ENCODE assay signal across 13 cellular contexts in the genomic region with DNA sequence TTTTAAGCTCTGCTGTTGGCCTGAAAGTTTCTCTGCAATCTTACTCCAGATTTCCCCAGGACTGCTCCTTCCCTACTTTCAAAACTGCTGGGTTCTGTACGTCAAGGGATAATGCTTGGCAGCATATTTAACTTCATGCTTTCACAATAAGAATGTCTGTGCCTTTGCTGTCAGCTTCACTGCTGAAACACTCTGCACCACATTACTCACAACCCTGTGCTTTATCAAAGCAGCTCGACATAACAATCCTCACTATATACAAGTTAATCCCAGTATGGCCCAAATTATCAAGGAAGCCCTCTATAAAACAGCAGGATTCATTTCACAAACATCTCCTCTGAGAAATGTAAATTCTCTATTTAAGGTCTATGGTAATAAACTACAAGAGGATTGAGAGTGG. TPM values are rescaled to one million over a fixed set of nuclear protein-coding genes. Genes with fewer than 3 reads are reported as not detected.
DNase-seq lines count a peak whose midpoint lies in the region; ATAC-seq and TF ChIP-seq lines count a peak whose summit lies in the region.
"Had no signal": no experiment of that assay in that cellular context is flagged by ENCODE, and none has a peak within 500 bp of the region (broad histone marks: within the 10 kb centered on the region; RNA-seq: fewer than 3 reads in every experiment).

No MANE protein-coding gene starts in this region.

- TF ChIP-seq CTCF in heart left ventricle (IDR thresholded peaks at IDR 0.05), result no peak

- peaks cover 92 to 100% (median 95%) of the 10 kb centered on the region in 10 experiments for H3K4me1 ChIP-seq in BLaER1 treated with 17β-estradiol and CSF1 and Interleukin-3, amounts not matched to agents 10 nM and 100 nM
- H3K4me1 ChIP-seq in heart left ventricle, result peaks cover 0 to 94% (median 78%) of the 10 kb centered on the region in 12 donors

- no peaks in the 10 kb centered on the region for H3K9me3 Mint-ChIP-seq in T-cell
- H3K9me3 Mint-ChIP-seq: naive thymus-derived CD8-positive, alpha-beta T cell had no signal

- no peak overlapping the region for H3K4me3 Mint-ChIP-seq in T-cell
- H3K4me3 Mint-ChIP-seq: naive thymus-derived CD8-positive, alpha-beta T cell had no signal

- H3K27me3 Mint-ChIP-seq in T-cell, result peaks cover 0 to 3% of the 10 kb centered on the region in 2 donors
- H3K27me3 Mint-ChIP-seq: naive thymus-derived CD8-positive, alpha-beta T cell had no signal

- intact Hi-C loops in heart left ventricle (cut with DNase I), result loop anchor here in 2 of 10 donors (5.0 to 10.0 kb wide), 2 partner anchors 42 to 59 kb away; no protein-coding TSS in a partner anchor
- intact Hi-C loops in sciatic nerve (cut with DNase I), result no loop called here

- H3K4me1 Mint-ChIP-seq in T-cell, result peaks cover 7 to 13% (median 12%) of the 10 kb centered on the region in 3 donors

- H3K4me2 ChIP-seq in BLaER1 treated with 17β-estradiol and CSF1 and Interleukin-3, amounts not matched to agents 10 nM and 100 nM, result peak overlapping the region; percentile 43 to 89 (median 63)

- CTCF ChIA-PET in T-cell (lab: Charles Lee), result interaction anchor here in 1 of 2 donors (0.6 kb wide), 1 partner anchor 251 kb away, joined by 5 read pairs; no protein-coding TSS in a partner anchor

- no peak for TF ChIP-seq POLR2A in heart left ventricle (IDR thresholded peaks at IDR 0.05)

- no peaks in the 10 kb centered on the region for H3K36me3 Mint-ChIP-seq in T-cell
- H3K36me3 Mint-ChIP-seq: naive thymus-derived CD8-positive, alpha-beta T cell had no signal

- POLR2A ChIA-PET in T-cell (lab: Charles Lee), result no interaction called here

- DNase-seq in amniotic epithelial cell (ENCODE audit: low read depth), result peak; percentile 99
- DNase-seq in heart left ventricle, result no peak
- DNase-seq in sciatic nerve (ENCODE audit: low spot score), result no peak
- DNase-seq in stimulated activated CD4-positive, alpha-beta T cell treated with anti-CD3 and anti-CD28 coated beads, Interleukin-4, amount 100 ng/mL, for 24 hours, result no peak
- DNase-seq in T-cell, result no peak
- DNase-seq: activated CD4-positive, alpha-beta T cell treated with anti-CD3 and anti-CD28 coated beads for 48 hours; naive thymus-derived CD8-positive, alpha-beta T cell; NCI-H510A; stimulated activated CD4-positive, alpha-beta T cell treated with anti-CD3 and anti-CD28 coated beads, Interleukin-4, amount 100 ng/mL, for 4 hours had no signal

- ATAC-seq in heart left ventricle, result peak; percentile 57 to 88 (median 75)
- peak; percentile 69 for ATAC-seq in sciatic nerve
- no peak for ATAC-seq in GM19023 (IDR thresholded peaks at IDR 0.05; ENCODE audit: unreplicated experiment)
- no peak for ATAC-seq in HG02938 (IDR thresholded peaks at IDR 0.05; ENCODE audit: unreplicated experiment)
- ATAC-seq in T-cell (replicated peaks in 1 of 4), result no peak
- ATAC-seq: naive thymus-derived CD8-positive, alpha-beta T cell had no signal

- H3K9ac ChIP-seq in BLaER1 treated with 17β-estradiol and CSF1 and Interleukin-3, amounts not matched to agents 10 nM and 100 nM, result peak overlapping the region in 2 of 11 experiments; percentile 16 to 28; a peak in 2 of 22 replicates

- H3K36me3 ChIP-seq in BLaER1 treated with 17β-estradiol and CSF1 and Interleukin-3, amounts not matched to agents 10 nM and 100 nM, result peaks cover 7 to 86% (median 28%) of the 10 kb centered on the region in 11 experiments; a peak in 19 of 22 replicates
- H3K36me3 ChIP-seq in heart left ventricle, result peaks cover 0 to 43% (median 11%) of the 10 kb centered on the region in 9 donors

- no peaks in the 10 kb centered on the region for H3K9me3 ChIP-seq in BLaER1 treated with 17β-estradiol and CSF1 and Interleukin-3, amounts not matched to agents 10 nM and 100 nM (replicated peaks in 1 of 11)
- no peaks in the 10 kb centered on the region for H3K9me3 ChIP-seq in heart left ventricle
- H3K9me3 ChIP-seq: SJSA1 had no signal

- no peaks in the 10 kb centered on the region for H3K27me3 ChIP-seq in BLaER1 treated with 17β-estradiol and CSF1 and Interleukin-3, amounts not matched to agents 10 nM and 100 nM
- no peaks in the 10 kb centered on the region for H3K27me3 ChIP-seq in heart left ventricle
- H3K27me3 ChIP-seq: SJSA1 had no signal

- no peak overlapping the region for H3K27ac Mint-ChIP-seq in T-cell

- no peak overlapping the region for H3K4me3 ChIP-seq in BLaER1 treated with 17β-estradiol and CSF1 and Interleukin-3, amounts not matched to agents 10 nM and 100 nM
- peak overlapping the region in 2 of 12 donors; percentile 20 to 33 for H3K4me3 ChIP-seq in heart left ventricle
- H3K4me3 ChIP-seq: SJSA1 had no signal

- peaks cover 19 to 100% (median 83%) of the 10 kb centered on the region in 11 experiments; a peak in 21 of 22 replicates for H4K20me1 ChIP-seq in BLaER1 treated with 17β-estradiol and CSF1 and Interleukin-3, amounts not matched to agents 10 nM and 100 nM

- no peak overlapping the region; a peak in 1 of 22 replicates for H3K27ac ChIP-seq in BLaER1 treated with 17β-estradiol and CSF1 and Interleukin-3, amounts not matched to agents 10 nM and 100 nM
- H3K27ac ChIP-seq in heart left ventricle, result peak overlapping the region in 11 of 12 donors; percentile 4 to 77 (median 51)
- H3K27ac ChIP-seq: SJSA1 had no signal

- WGBS in heart left ventricle, 4 donors, result 25 to 38% (median 30%) methylated on average over 2 of the region's 2 CpGs

RNA-seq across cellular contexts. Expression of a gene that starts 17.5 kb away (rescaled TPM):
- 10 to 100 TPM; 16.6 to 35.6 (median 27.1) TPM for total RNA-seq in heart left ventricle
- 10 to 100 TPM in 1 of 2 donors, 1 to 10 TPM in 1; 7.8 to 22.9 TPM for polyA plus RNA-seq in heart left ventricle
- 59.1 TPM for total RNA-seq in sciatic nerve
- total RNA-seq in T-cell, result 1 to 10 TPM in 4 of 5 donors, under 1 TPM in 1; 0.88 to 4.2 (median 2.7) TPM

Comparison
In these comparisons a context has a peak if more than half of its experiments do, and no peak if none do; other contexts are left out.
1. H3K27ac ChIP-seq: peak in heart left ventricle (11 of 12); none in BLaER1 treated with 17β-estradiol and CSF1 and Interleukin-3, amounts not matched to agents 10 nM and 100 nM (0 of 11).
2. ATAC-seq: peak in heart left ventricle (4 of 4) and sciatic nerve (single experiment); none in GM19023 (single experiment), HG02938 (single experiment) and T-cell (0 of 4).